ENCODE assay signal across 8 cellular contexts in the genomic region with DNA sequence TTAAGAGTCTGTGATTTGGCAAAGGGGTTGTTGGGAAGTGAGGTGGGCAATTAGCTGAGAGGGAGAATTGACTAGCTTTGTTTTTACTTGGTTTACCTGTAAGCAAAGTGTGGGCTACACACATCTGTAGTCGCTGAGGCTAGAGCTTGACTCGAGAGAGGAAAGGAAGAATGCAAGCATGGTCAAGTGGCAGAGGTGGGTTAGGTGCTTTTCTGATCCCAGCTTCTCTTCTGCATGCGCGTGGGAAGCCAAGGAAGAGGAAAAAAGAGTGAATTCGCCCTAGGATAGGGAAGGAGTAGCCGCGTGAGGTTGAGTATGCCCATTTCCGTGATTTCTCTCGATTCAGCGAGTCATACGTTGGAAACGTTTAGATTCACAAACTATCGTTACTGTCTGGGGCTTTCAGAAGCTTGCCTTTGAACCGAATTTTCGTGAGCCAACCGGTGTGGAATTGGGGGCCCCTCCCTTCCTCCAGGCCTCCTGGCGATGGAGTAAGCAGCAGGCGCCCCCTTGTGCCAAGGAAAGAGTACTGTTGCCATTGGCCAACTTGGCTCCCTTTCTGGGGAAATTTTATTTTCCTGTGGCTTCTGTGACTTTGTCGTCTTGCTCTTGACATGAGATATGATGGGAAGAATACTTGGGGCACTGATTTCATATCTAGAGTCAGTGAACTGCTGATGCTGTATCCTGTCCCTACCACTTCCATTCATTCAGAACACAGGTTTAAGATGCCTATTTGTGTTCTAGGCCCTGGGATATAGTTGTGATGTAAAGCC. TPM values are rescaled to one million over a fixed set of nuclear protein-coding genes. Genes with fewer than 3 reads are reported as not detected.
DNase-seq lines count a peak whose midpoint lies in the region; ATAC-seq and TF ChIP-seq lines count a peak whose summit lies in the region.

No MANE protein-coding gene starts in this region.

- peak overlapping the region; percentile 96 for H3K27ac ChIP-seq in OCI-LY1 (ENCODE audit: low read depth, low read length, poor library complexity, severe bottlenecking)

- DNase-seq in EH (ENCODE audit: low read depth) (peak; percentile 88), HuH-7.5 (ENCODE audit: low spot score) (peak; percentile 85), activated T-cell treated with anti-CD3 and anti-CD28 coated beads for 4 hours (peak; percentile 85), epithelial cell of proximal tubule (ENCODE audit: low read depth) (no peak), mucosa of gallbladder (ENCODE audit: low spot score) (peak; percentile 86)
- DNase-seq in stimulated activated CD8-positive, alpha-beta memory T cell treated with anti-CD3 and anti-CD28 coated beads, Interleukin-4, amount 100 ng/mL, for 24 hours (ENCODE audit: low read depth), result peak; percentile 76

- peak overlapping the region; percentile 97 for H3K9ac ChIP-seq in OCI-LY1 (ENCODE audit: low read length)

- H3K4me3 ChIP-seq in OCI-LY1 (ENCODE audit: low read depth, low read length, poor library complexity, severe bottlenecking) (peak overlapping the region; percentile 79), epithelial cell of proximal tubule (ENCODE audit: low read depth, low read length) (peak overlapping the region; percentile 80)

- H3K36me3 ChIP-seq in OCI-LY1 (ENCODE audit: insufficient read depth, low read length), result peaks cover 2% of the 10 kb centered on the region; the same call in 1 of the 2 replicates

- H3K27me3 ChIP-seq in OCI-LY1 (ENCODE audit: insufficient read depth, low read length), result no peaks in the 10 kb centered on the region

- H3K9me3 ChIP-seq in OCI-LY1 (ENCODE audit: low read length), result no peaks in the 10 kb centered on the region

- no peaks in the 10 kb centered on the region for H4K20me1 ChIP-seq in OCI-LY1 (ENCODE audit: insufficient read depth, low read length)

- H2AFZ ChIP-seq in OCI-LY1 (ENCODE audit: low read length), result no peak overlapping the region

- no peaks in the 10 kb centered on the region for H3K9me2 ChIP-seq in OCI-LY1 (ENCODE audit: low read depth, low read length)

- peak; percentile 95 for TF ChIP-seq CTCF in OCI-LY1 (IDR thresholded peaks at IDR 0.05; ENCODE audit: low read length)
- peak; percentile 98 for TF ChIP-seq CTCF in epithelial cell of proximal tubule (conservative IDR thresholded peaks at IDR 0.05; ENCODE audit: low read depth, low read length)

- no peak for ATAC-seq in GM21526 (IDR thresholded peaks at IDR 0.05; ENCODE audit: low FRiP score, unreplicated experiment)

- no peaks in the 10 kb centered on the region for H3K79me2 ChIP-seq in OCI-LY1 (ENCODE audit: insufficient read depth, low read length)

- H3F3A ChIP-seq in OCI-LY1 (ENCODE audit: insufficient read depth, low read length), result peaks cover 5% of the 10 kb centered on the region; the same call in 1 of the 2 replicates

- peak overlapping the region; percentile 82 for H3K4me2 ChIP-seq in OCI-LY1 (ENCODE audit: low read length)

- peaks cover 45% of the 10 kb centered on the region for H3K4me1 ChIP-seq in OCI-LY1 (ENCODE audit: insufficient read depth, low read length, severe bottlenecking)

RNA-seq across cellular contexts. Expression of gene PIGV, which starts 1.3 kb away (rescaled TPM):
- total RNA-seq in epithelial cell of proximal tubule, result 10.7 and 12.6 TPM in 2 replicates
- 19.3 TPM for total RNA-seq in mucosa of gallbladder

RNA-seq across cellular contexts. Expression of gene ZDHHC18, which starts 37.5 kb away (rescaled TPM):
- 34.2 and 53.3 TPM in 2 replicates for total RNA-seq in epithelial cell of proximal tubule
- total RNA-seq in mucosa of gallbladder, result 20.4 TPM
